In genomic region chr1:184748767-184749166, GRCh38 we compare ENCODE assay signal across 1 cellular context.
TF ChIP-seq lines count a peak whose summit lies in the region.

No MANE protein-coding gene starts in this region.

TF ChIP-seq in K562, 482 proteins besides CTCF, POLR2A, EP300 and RAD21 (continued from another document):
- TF ChIP-seq MITF (IDR thresholded peaks at IDR 0.05) (no peak), ZNF3 (CRISPR knock-in tag; IDR thresholded peaks at IDR 0.05) (no peak), CEBPB (tag; IDR thresholded peaks at IDR 0.05) (peak; percentile 87), CAMTA2 (CRISPR knock-in tag; conservative IDR thresholded peaks at IDR 0.05) (no peak), MAFF (IDR thresholded peaks at IDR 0.05; ENCODE audit: low read length) (0 out of 2 replicates have a peak, but pooled peaks have one; percentile 4)
